In the genomic region with DNA sequence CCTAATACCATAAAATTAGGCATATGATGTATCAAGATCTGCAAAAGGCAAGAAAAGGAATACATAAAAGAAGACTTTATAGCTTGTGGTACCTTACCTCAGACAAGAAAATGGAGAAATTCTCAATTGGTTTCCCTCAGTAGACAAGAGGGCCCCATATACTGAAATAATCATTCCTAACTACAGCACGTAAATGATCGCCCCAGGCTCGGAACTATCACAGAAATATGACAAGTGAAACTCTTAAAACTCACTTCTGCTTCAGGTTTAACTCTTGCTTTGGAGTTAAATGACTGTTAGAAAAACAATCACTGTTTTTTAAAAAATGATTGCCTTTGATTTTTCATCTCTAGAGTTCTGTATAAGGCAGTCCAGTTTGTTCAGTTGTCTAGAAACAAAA, we compare ENCODE assay signal across 21 cellular contexts. TPM values are rescaled to one million over a fixed set of nuclear protein-coding genes. Genes with fewer than 3 reads are reported as not detected.
DNase-seq lines count a peak whose midpoint lies in the region; ATAC-seq, FAIRE-seq and TF ChIP-seq lines count a peak whose summit lies in the region.
"Had no signal": no experiment of that assay in that cellular context is flagged by ENCODE, and none has a peak within 500 bp of the region (broad histone marks: within the 10 kb centered on the region; RNA-seq: fewer than 3 reads in every experiment).

No MANE protein-coding gene starts in this region.

- H3K9me3 ChIP-seq in body of pancreas (no peaks in the 10 kb centered on the region), pancreas (no peaks in the 10 kb centered on the region), thyroid gland (no peaks in the 10 kb centered on the region)

- ATAC-seq in GM19395 (IDR thresholded peaks at IDR 0.05; ENCODE audit: unreplicated experiment), result peak; percentile 40
- ATAC-seq in body of pancreas, result no peak
- no peak for ATAC-seq in pancreas
- ATAC-seq: T-cell had no signal

- H3K27me3 ChIP-seq in body of pancreas, result no peaks in the 10 kb centered on the region
- H3K27me3 ChIP-seq in pancreas, result no peaks in the 10 kb centered on the region
- H3K27me3 ChIP-seq in thyroid gland, result no peaks in the 10 kb centered on the region

- intact Hi-C loops in body of pancreas (cut with DNase I), result no loop called here
- intact Hi-C loops in pancreas (cut with DNase I), result no loop called here
- intact Hi-C loops in thyroid gland (cut with DNase I), result no loop called here

- TF ChIP-seq CTCF in body of pancreas (IDR thresholded peaks at IDR 0.05) (no peak), pancreas (IDR thresholded peaks at IDR 0.05) (no peak), thyroid gland (IDR thresholded peaks at IDR 0.05) (no peak)

- TF ChIP-seq POLR2A in body of pancreas (IDR thresholded peaks at IDR 0.05), result no peak
- no peak for TF ChIP-seq POLR2A in thyroid gland (IDR thresholded peaks at IDR 0.05)

- DNase-seq in body of pancreas (no peak), pancreas (no peak), thyroid gland (no peak), SK-N-DZ (ENCODE audit: low spot score) (no peak), COLO829 (ENCODE audit: low spot score) (no peak), activated T-cell treated with anti-CD3 and anti-CD28 coated beads for 4 hours (no peak)
- DNase-seq: activated CD4-positive, alpha-beta T cell treated with anti-CD3 and anti-CD28 coated beads, Interleukin-2, amount 10 ng/mL, durations not matched to agents 24 days and 14 days; activated gamma-delta T cell treated with Interleukin-2 at 50 U/mL for 16 hours; CD4-positive, alpha-beta memory T cell; cerebellar nuclear complex; DMS79 treated with DMSO at 0.1 percent for 48 hours; effector memory CD4-positive, alpha-beta T cell; GM23248; head of caudate nucleus; immature natural killer cell; NCI-H1105 treated with DMSO at 0.1 percent for 48 hours; NCI-H2107; NCI-H524 treated with DMSO at 0.1 percent for 48 hours; T-cell had no signal

- H3K4me3 ChIP-seq in body of pancreas (no peak overlapping the region), pancreas (peak overlapping the region in 1 of 4 donors; percentile 22), thyroid gland (replicated peaks in 1 of 3) (peak overlapping the region in 1 of 3 donors; percentile 13)
- H3K4me3 ChIP-seq: GM23248, skin epidermis had no signal

- H3K27ac ChIP-seq in body of pancreas (peak overlapping the region in 3 of 4 donors; percentile 31 to 77 (median 54)), pancreas (peak overlapping the region in 3 of 4 donors; percentile 36 to 66 (median 62)), thyroid gland (peak overlapping the region; percentile 91 to 95 (median 94))
- H3K27ac ChIP-seq: GM23248, skin epidermis had no signal

- H3K36me3 ChIP-seq in body of pancreas (replicated peaks in 1 of 2; ENCODE audit: insufficient read depth in 1 of 2, low read depth in 2 of 2), result no peaks in the 10 kb centered on the region
- peaks cover 0 to 17% (median 0%) of the 10 kb centered on the region in 3 donors for H3K36me3 ChIP-seq in pancreas
- peaks cover 14 to 16% of the 10 kb centered on the region in 2 donors for H3K36me3 ChIP-seq in thyroid gland

- peaks cover 55% of the 10 kb centered on the region for H3K4me1 ChIP-seq in body of pancreas
- H3K4me1 ChIP-seq in pancreas, result peaks cover 23 to 29% (median 24%) of the 10 kb centered on the region in 3 donors
- peaks cover 55 to 59% of the 10 kb centered on the region in 2 donors for H3K4me1 ChIP-seq in thyroid gland

- FAIRE-seq in pancreas (lab: Jason Lieb, UNC), result no peak

- 54 to 59% methylated on average over 3 of the region's 3 CpGs for WGBS in body of pancreas, 2 donors
- WGBS in pancreas, 2 donors, result 57 to 70% methylated on average over 3 of the region's 3 CpGs
- 66 to 70% methylated on average over 3 of the region's 3 CpGs for WGBS in thyroid gland, 2 donors

RNA-seq across cellular contexts. Expression of a gene that starts 38.6 kb away (rescaled TPM):
- total RNA-seq in body of pancreas, result 1 to 10 TPM; 3.1 to 7.3 TPM
- 1 to 10 TPM in 5 of 6 donors, under 1 TPM in 1; 0.94 to 3.2 (median 1.8) TPM for total RNA-seq in pancreas
- 10 to 100 TPM in 1 of 2 donors, 1 to 10 TPM in 1; 6.0 to 13.2 TPM for polyA plus RNA-seq in pancreas
- 10 to 100 TPM; 14.1 to 16.3 (median 16.2) TPM for total RNA-seq in thyroid gland
- 14.4 and 19.0 TPM in 2 replicates for polyA plus RNA-seq in SK-N-DZ (2014; cell fraction: cytosol; rRNA removed)
- polyA plus RNA-seq in SK-N-DZ (2014; cell fraction: nucleus; rRNA removed), result 6.1 and 6.6 TPM in 2 replicates
